In genomic region chr21:15455819-15456462, GRCh38 we compare ENCODE assay signal across 14 cellular contexts.
DNase-seq lines count a peak whose midpoint lies in the region; ATAC-seq and TF ChIP-seq lines count a peak whose summit lies in the region.
"Had no signal": no experiment of that assay in that cellular context is flagged by ENCODE, and none has a peak within 500 bp of the region (broad histone marks: within the 10 kb centered on the region; RNA-seq: fewer than 3 reads in every experiment).

No MANE protein-coding gene starts in this region.

- peak; percentile 83 for DNase-seq in colonic mucosa
- peak; percentile 81 for DNase-seq in kidney glomerular epithelial cell (lab: John Stamatoyannopoulos, UW)
- DNase-seq in mucosa of descending colon = peak; percentile 74 to 91 (median 88)
- DNase-seq in testis = peak; percentile 27
- DNase-seq in NCI-H1048 (lab: John Stamatoyannopoulos, UW) = no peak
- no peak for DNase-seq in SIG-M5 (lab: John Stamatoyannopoulos, UW)
- DNase-seq in NCI-H2107 treated with DMSO at 0.1 percent for 48 hours (lab: John Stamatoyannopoulos, UW; ENCODE audit: unreplicated experiment) = no peak
- DNase-seq: DMS153, H7, NCI-H1417, NCI-H187 treated with DMSO at 0.1 percent for 48 hours, NCI-H69 had no signal

- no peaks in the 10 kb centered on the region for H3K27me3 ChIP-seq in colonic mucosa
- no peaks in the 10 kb centered on the region for H3K27me3 ChIP-seq in testis

- intact Hi-C loops in colonic mucosa (cut with DNase I) (no loop called here), mucosa of descending colon (cut with DNase I, micrococcal nuclease) (no loop called here), testis (cut with DNase I; ENCODE audit: low total_unique reads) (no loop called here)

- peak overlapping the region in 1 of 2 donors; percentile 46 for H3K9ac ChIP-seq in colonic mucosa (ENCODE audit: low read depth in 2 of 2, low read length in 2 of 2)

- no peak overlapping the region for H3K4me3 ChIP-seq in colonic mucosa
- H3K4me3 ChIP-seq in mucosa of descending colon = no peak overlapping the region
- no peak overlapping the region for H3K4me3 ChIP-seq in testis

- 37 to 64% methylated on average over 9 to 14 of the region's 14 CpGs for WGBS in testis, 2 donors

- H3K36me3 ChIP-seq in colonic mucosa (no peaks in the 10 kb centered on the region), mucosa of descending colon (ENCODE audit: low read depth) (no peaks in the 10 kb centered on the region), testis (ENCODE audit: low read depth, missing control alignments) (no peaks in the 10 kb centered on the region)

- no peaks in the 10 kb centered on the region for H3K9me3 ChIP-seq in colonic mucosa
- no peaks in the 10 kb centered on the region for H3K9me3 ChIP-seq in mucosa of descending colon
- H3K9me3 ChIP-seq in testis = no peaks in the 10 kb centered on the region

- no peak for TF ChIP-seq POLR2A in testis (IDR thresholded peaks at IDR 0.05)

- no peak for TF ChIP-seq CTCF in colonic mucosa (IDR thresholded peaks at IDR 0.05)
- TF ChIP-seq CTCF in mucosa of descending colon (IDR thresholded peaks at IDR 0.05) = no peak
- TF ChIP-seq CTCF in testis (IDR thresholded peaks at IDR 0.05) = no peak

- H3K4me1 ChIP-seq in colonic mucosa (no peaks in the 10 kb centered on the region), mucosa of descending colon (ENCODE audit: low read depth) (peaks cover 5% of the 10 kb centered on the region), testis (no peaks in the 10 kb centered on the region)

- peak; percentile 97 for ATAC-seq in mucosa of descending colon
- ATAC-seq in HG02588 (IDR thresholded peaks at IDR 0.05; ENCODE audit: unreplicated experiment) = no peak

- H3K27ac ChIP-seq in colonic mucosa (peak overlapping the region; percentile 40), testis (no peak overlapping the region)
- H3K27ac ChIP-seq: C4-2B had no signal

Comparison
In these comparisons a context has a peak if more than half of its experiments do, and no peak if none do; other contexts are left out.
1. DNase-seq: peak in colonic mucosa (single experiment), kidney glomerular epithelial cell (single experiment), mucosa of descending colon (3 of 3) and testis (single experiment); none in NCI-H1048 (single experiment), SIG-M5 (single experiment) and NCI-H2107 treated with DMSO at 0.1 percent for 48 hours (single experiment).